ENCODE assay signal across 8 cellular contexts in genomic region chr15:55279746-55280351, GRCh38. TPM values are rescaled to one million over a fixed set of nuclear protein-coding genes. Genes with fewer than 3 reads are reported as not detected.
A peak's percentile ranks its signal among the peaks of the same experiment; 100 is the strongest.
DNase-seq lines count a peak whose midpoint lies in the region; ATAC-seq and TF ChIP-seq lines count a peak whose summit lies in the region.

No MANE protein-coding gene starts in this region.

- H3K79me2 ChIP-seq in GM23248 (ENCODE audit: insufficient read depth) (peaks cover 26% of the 10 kb centered on the region), Loucy (ENCODE audit: insufficient read depth, low read length) (peaks cover 79% of the 10 kb centered on the region)

- WGBS in GM23248 (ENCODE audit: low coverage in 1 of 2, low lambda C conversion rate in 2 of 2, missing lambda C conversion rate in 2 of 2), 2 experiments, result 7 to 10% methylated on average over 4 of the region's 4 CpGs

- H3K36me3 ChIP-seq in GM06990 (ENCODE audit: control insufficient read depth, insufficient read depth, low read length), result no peaks in the 10 kb centered on the region
- no peaks in the 10 kb centered on the region for H3K36me3 ChIP-seq in GM23248 (ENCODE audit: low read depth)
- H3K36me3 ChIP-seq in Loucy (ENCODE audit: insufficient read depth, low read length), result no peaks in the 10 kb centered on the region
- no peaks in the 10 kb centered on the region for H3K36me3 ChIP-seq in thoracic aorta

- peak overlapping the region; percentile 95 to 99 (median 98) for H3K27ac Mint-ChIP-seq in immature natural killer cell

- peaks cover 0 to 8% (median 2%) of the 10 kb centered on the region in 3 donors for H3K27me3 Mint-ChIP-seq in immature natural killer cell (ENCODE audit: low read depth in 3 of 3)

- H4K20me1 ChIP-seq in GM23248 (ENCODE audit: insufficient read depth), result 0 out of 2 replicates have a peak, but pooled peaks cover 4% of the 10 kb centered on the region
- peaks cover 11% of the 10 kb centered on the region for H4K20me1 ChIP-seq in Loucy (ENCODE audit: insufficient read depth, low read length, poor library complexity, severe bottlenecking)

- TF ChIP-seq CTCF in GM06990 (IDR thresholded peaks at IDR 0.05; ENCODE audit: insufficient read depth, low read length, poor library complexity, severe bottlenecking) (no peak), Loucy (conservative IDR thresholded peaks at IDR 0.05; ENCODE audit: low read length) (no peak), thoracic aorta (IDR thresholded peaks at IDR 0.05) (no peak)

- H3K27ac ChIP-seq in GM23248, result peak overlapping the region; percentile 63
- H3K27ac ChIP-seq in thoracic aorta, result no peak overlapping the region

- H3K4me1 ChIP-seq in GM23248 (ENCODE audit: insufficient read depth) (peaks cover 24% of the 10 kb centered on the region), Loucy (ENCODE audit: insufficient read depth, low read length, poor library complexity, severe bottlenecking) (peaks cover 85% of the 10 kb centered on the region), thoracic aorta (ENCODE audit: control insufficient read depth in 1 of 2, low read depth in 2 of 2) (peaks cover 19 to 45% of the 10 kb centered on the region in 2 donors)

- in situ Hi-C loops in GM23248 (cut with MboI), result no loop called here

- no peaks in the 10 kb centered on the region for H3K9me3 Mint-ChIP-seq in immature natural killer cell

- peak; percentile 78 for DNase-seq in GM06990 (ENCODE audit: extremely low read depth, insufficient read length)
- DNase-seq in GM23248, result peak; percentile 96
- DNase-seq in activated T-cell treated with anti-CD3 and anti-CD28 coated beads for 48 hours (ENCODE audit: low read depth), result peak; percentile 35
- peak; percentile 63 to 71 (median 67) for DNase-seq in immature natural killer cell
- DNase-seq in thoracic aorta (ENCODE audit: low spot score), result no peak
- DNase-seq in posterior cingulate gyrus, result no peak
- DNase-seq in putamen (ENCODE audit: low spot score), result no peak

- H3F3A ChIP-seq in GM23248 (ENCODE audit: insufficient read depth) (peaks cover 42% of the 10 kb centered on the region), Loucy (ENCODE audit: low read depth) (peaks cover 29% of the 10 kb centered on the region)

- H2AFZ ChIP-seq in GM23248 (no peak overlapping the region), Loucy (ENCODE audit: low read length) (no peak overlapping the region)

- H3K9me2 ChIP-seq in GM23248 (ENCODE audit: insufficient read depth) (no peaks in the 10 kb centered on the region), Loucy (replicated peaks; ENCODE audit: low read depth, low read length) (no peaks in the 10 kb centered on the region)

- H3K9me3 ChIP-seq in GM23248 (ENCODE audit: low read depth) (no peaks in the 10 kb centered on the region), Loucy (ENCODE audit: insufficient read depth, low read depth, low read length) (no peaks in the 10 kb centered on the region), thoracic aorta (no peaks in the 10 kb centered on the region)

- peaks cover 99 to 100% of the 10 kb centered on the region in 2 donors for H3K4me1 Mint-ChIP-seq in immature natural killer cell

- H3K27me3 ChIP-seq in GM06990 (replicated peaks; ENCODE audit: control insufficient read depth, insufficient read depth, low read length) (no peaks in the 10 kb centered on the region), GM23248 (replicated peaks; ENCODE audit: insufficient read depth) (no peaks in the 10 kb centered on the region), Loucy (ENCODE audit: insufficient read depth, low read length, poor library complexity, severe bottlenecking) (no peaks in the 10 kb centered on the region), thoracic aorta (replicated peaks; ENCODE audit: insufficient read depth) (no peaks in the 10 kb centered on the region)

- no peaks in the 10 kb centered on the region for H3K36me3 Mint-ChIP-seq in immature natural killer cell

- H3K4me3 ChIP-seq in GM06990 (replicated peaks; ENCODE audit: low read depth, low read length) (no peak overlapping the region), GM23248 (no peak overlapping the region), Loucy (ENCODE audit: low read length, poor library complexity, severe bottlenecking) (peak overlapping the region; percentile 47), thoracic aorta (no peak overlapping the region)

- H3K4me3 Mint-ChIP-seq in immature natural killer cell, result peak overlapping the region; percentile 75 to 89 (median 80)

- ATAC-seq in thoracic aorta (ENCODE audit: insufficient number of reproducible peaks, low FRiP score, low read depth), result peak; percentile 24

- H3K4me2 ChIP-seq in GM23248 (ENCODE audit: unreplicated experiment), result peak overlapping the region; percentile 33
- H3K4me2 ChIP-seq in Loucy (ENCODE audit: low read depth, low read length, poor library complexity, severe bottlenecking), result peak overlapping the region; percentile 69

- intact Hi-C loops in posterior cingulate gyrus (cut with DNase I), result no loop called here

- H3K9ac ChIP-seq in GM23248 (peak overlapping the region; percentile 40), Loucy (ENCODE audit: low read depth, low read length, poor library complexity, severe bottlenecking) (peak overlapping the region; percentile 59)

RNA-seq across cellular contexts. Expression of gene RAB27A, which starts 9.8 kb away (rescaled TPM):
- total RNA-seq in GM23248 (2014; rRNA removed; shearing (Covaris generic)), result 5.4 and 9.5 TPM in 2 replicates
- polyA plus RNA-seq in GM23248 (2016; fragmentation: Nextera tagmentation; extraction: Ambion mirVana) (9.0 and 9.1 TPM in 2 replicates), immature natural killer cell (100 to 1,000 TPM in 2 of 3 donors, 10 to 100 TPM in 1; 99.6 to 157 (median 150) TPM)
- 10 to 100 TPM; 21.0 to 40.7 TPM for total RNA-seq in thoracic aorta

RNA-seq across cellular contexts. Expression of gene PIGBOS1, which starts 39.1 kb away (rescaled TPM):
- 13.4 and 30.2 TPM in 2 replicates for total RNA-seq in GM23248 (2014; rRNA removed; shearing (Covaris generic))
- polyA plus RNA-seq in GM23248 (2016; fragmentation: Nextera tagmentation; extraction: Ambion mirVana) (14.5 and 16.8 TPM in 2 replicates), immature natural killer cell (10 to 100 TPM; 26.2 to 46.7 (median 34.9) TPM)
- total RNA-seq in thoracic aorta, result 10 to 100 TPM in 1 of 2 donors, 1 to 10 TPM in 1; 5.8 to 20.2 TPM

RNA-seq across cellular contexts. Expression of gene PIGB, which starts 39.2 kb away (rescaled TPM):
- 10.4 and 10.6 TPM in 2 replicates for total RNA-seq in GM23248 (2014; rRNA removed; shearing (Covaris generic))
- polyA plus RNA-seq in GM23248 (2016; fragmentation: Nextera tagmentation; extraction: Ambion mirVana) (17.2 and 18.3 TPM in 2 replicates), immature natural killer cell (10 to 100 TPM in 2 of 3 donors, 1 to 10 TPM in 1; 5.9 to 28.4 (median 19.7) TPM)
- total RNA-seq in thoracic aorta, result 10 to 100 TPM in 1 of 2 donors, 1 to 10 TPM in 1; 6.6 to 26.7 TPM

Comparison
In these comparisons a context has a peak if more than half of its experiments do, and no peak if none do; other contexts are left out.
1. DNase-seq: peak in GM06990 (single experiment), GM23248 (single experiment), activated T-cell treated with anti-CD3 and anti-CD28 coated beads for 48 hours (single experiment) and immature natural killer cell (3 of 3); none in thoracic aorta (single experiment), posterior cingulate gyrus (0 of 10) and putamen (single experiment).